Comparison of ENCODE assay signal across 20 cellular contexts in genomic region chr21:33680870-33681269, GRCh38.
"Had no signal": no experiment of that assay in that cellular context is flagged by ENCODE, and none has a peak within 500 bp of the region (broad histone marks: within the 10 kb centered on the region; RNA-seq: fewer than 3 reads in every experiment).

No MANE protein-coding gene starts in this region.

- H3K27ac Mint-ChIP-seq: naive thymus-derived CD4-positive, alpha-beta T cell; nephron progenitor cell had no signal

- H3K4me3 ChIP-seq: heart left ventricle, lung, right atrium auricular region, sigmoid colon, skin epidermis, stomach, thoracic aorta, transverse colon had no signal

- H3K27ac ChIP-seq: heart left ventricle, neutrophil, right atrium auricular region, sigmoid colon, skin epidermis, stomach, thoracic aorta, transverse colon had no signal

- H3K36me3 ChIP-seq: heart left ventricle, neutrophil, right atrium auricular region, sigmoid colon, stomach, thoracic aorta, transverse colon had no signal

- H3K27me3 ChIP-seq: heart left ventricle, neutrophil, right atrium auricular region, sigmoid colon, stomach, transverse colon had no signal

- H3K9me3 ChIP-seq: heart left ventricle, neutrophil, right atrium auricular region, sigmoid colon, stomach, thoracic aorta, transverse colon had no signal

- H3K36me3 Mint-ChIP-seq: naive thymus-derived CD4-positive, alpha-beta T cell had no signal

- DNase-seq: effector memory CD4-positive, alpha-beta T cell; foreskin melanocyte; heart left ventricle; hippocampal formation; left colon; left ventricle myocardium superior; naive thymus-derived CD4-positive, alpha-beta T cell; nephron progenitor cell; sigmoid colon; stimulated activated CD4-positive, alpha-beta T cell treated with anti-CD3 and anti-CD28 coated beads, Interleukin-2, amount 100 ng/mL, for 24 hours; stimulated activated CD4-positive, alpha-beta T cell treated with anti-CD3 and anti-CD28 coated beads, Interleukin-4, amount 100 ng/mL, for 4 hours; stimulated activated naive CD4-positive, alpha-beta T cell; stomach; substantia nigra; transverse colon had no signal

- H3K4me3 Mint-ChIP-seq: naive thymus-derived CD4-positive, alpha-beta T cell; nephron progenitor cell had no signal

- H3K4me1 Mint-ChIP-seq: naive thymus-derived CD4-positive, alpha-beta T cell had no signal

- ATAC-seq: heart left ventricle; left ventricle myocardium superior; naive thymus-derived CD4-positive, alpha-beta T cell had no signal
